In genomic region chr2:191693151-191693550, GRCh38 we compare ENCODE assay signal across 1 cellular context.
TF ChIP-seq lines count a peak whose summit lies in the region.

No MANE protein-coding gene starts in this region.

TF ChIP-seq in IMR-90, 13 proteins besides CTCF, POLR2A, EP300 and RAD21:
- TF ChIP-seq MAZ (IDR thresholded peaks at IDR 0.05; ENCODE audit: borderline replicate concordance, low read depth, low read length), result no peak
